In the genomic region with DNA sequence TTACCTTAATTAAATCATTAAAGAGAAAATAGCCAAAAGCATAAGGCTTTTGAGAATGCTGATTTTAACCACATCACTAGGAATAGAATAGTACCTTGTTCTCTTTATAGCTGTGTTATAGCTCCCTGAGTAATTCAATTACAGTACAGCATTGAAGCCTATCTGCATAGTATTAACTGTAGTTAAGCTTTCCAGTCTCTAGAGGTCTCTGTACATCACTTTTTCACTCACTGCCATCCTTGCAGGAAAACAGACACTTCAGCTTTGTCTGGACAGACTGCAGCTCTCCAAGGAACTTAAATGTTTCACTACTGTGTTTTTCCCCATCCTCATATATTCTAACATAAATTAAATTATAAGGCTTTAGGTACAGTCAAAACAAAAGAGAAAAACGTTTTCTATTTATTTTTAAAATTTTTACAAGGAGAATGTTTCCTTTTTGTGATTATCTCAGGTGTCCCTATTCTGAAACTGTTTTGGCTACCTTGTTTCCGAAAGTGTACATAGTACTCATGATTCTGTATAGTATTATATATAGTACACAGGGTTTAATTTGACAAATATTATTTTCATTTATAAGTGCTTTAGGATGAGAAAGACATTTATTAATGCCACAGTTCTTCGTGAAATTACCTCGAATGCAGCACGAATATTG, we compare ENCODE assay signal across 8 cellular contexts.
DNase-seq lines count a peak whose midpoint lies in the region; ATAC-seq and TF ChIP-seq lines count a peak whose summit lies in the region.

No MANE protein-coding gene starts in this region.

- H3K4me3 Mint-ChIP-seq in neural crest cell: no peak overlapping the region

- intact Hi-C loops in posterior vena cava (cut with DNase I): loop anchor here in 1 of 2 donors (10.0 kb wide), 1 partner anchor 970 kb away; no protein-coding TSS in a partner anchor

- H3K4me1 Mint-ChIP-seq in neural crest cell: peaks cover 4% of the 10 kb centered on the region

- H3K36me3 ChIP-seq in H7 (replicated peaks; ENCODE audit: control insufficient read depth, insufficient read depth, low read length) (no peaks in the 10 kb centered on the region), Peyer's patch (no peaks in the 10 kb centered on the region)

- no peaks in the 10 kb centered on the region for H3K9me3 ChIP-seq in Peyer's patch

- H3K27me3 ChIP-seq in H7 (ENCODE audit: control insufficient read depth, insufficient read depth, low read length): no peaks in the 10 kb centered on the region
- H3K27me3 ChIP-seq in Peyer's patch: no peaks in the 10 kb centered on the region

- no peaks in the 10 kb centered on the region for H3K4me1 ChIP-seq in Peyer's patch

- in situ Hi-C loops in G401 (cut with HindIII; ENCODE audit: low sequenced_read_pairs): no loop called here

- peak in 4 of 6 experiments; percentile 20 to 51 (median 46) for TF ChIP-seq CTCF in Peyer's patch (IDR thresholded peaks at IDR 0.05)
- peak; percentile 76 for TF ChIP-seq CTCF in neural crest cell (conservative IDR thresholded peaks at IDR 0.05)

- H3K4me3 ChIP-seq in H7 (ENCODE audit: insufficient read depth, low read depth, low read length): no peak overlapping the region
- peak overlapping the region in 1 of 4 donors; percentile 6 for H3K4me3 ChIP-seq in Peyer's patch

- DNase-seq in G401 (ENCODE audit: low spot score) (peak; percentile 32), H7 (peak; percentile 10), LHCN-M2 (ENCODE audit: low read depth) (peak; percentile 81), Peyer's patch (no peak), neural crest cell (ENCODE audit: low read depth, low spot score) (no peak), posterior vena cava (ENCODE audit: low spot score) (no peak), GF-D8 (lab: John Stamatoyannopoulos, UW) (no peak)

- H3K36me3 Mint-ChIP-seq in neural crest cell (ENCODE audit: low read depth): no peaks in the 10 kb centered on the region

- no peak overlapping the region for H3K27ac ChIP-seq in Peyer's patch

- H3K27ac Mint-ChIP-seq in neural crest cell (ENCODE audit: unreplicated experiment): no peak overlapping the region

- peak; percentile 78 for ATAC-seq in esophagus mucosa

- TF ChIP-seq POLR2A in Peyer's patch (IDR thresholded peaks at IDR 0.05): no peak

- no peaks in the 10 kb centered on the region for H3K27me3 Mint-ChIP-seq in neural crest cell (ENCODE audit: low read depth)

- H3K9me3 Mint-ChIP-seq in neural crest cell: no peaks in the 10 kb centered on the region

Comparison
In these comparisons a context has a peak if more than half of its experiments do, and no peak if none do; other contexts are left out.
1. DNase-seq: peak in G401 (single experiment), H7 (single experiment) and LHCN-M2 (single experiment); none in Peyer's patch (0 of 3), neural crest cell (single experiment), posterior vena cava (single experiment) and GF-D8 (single experiment).